ENCODE assay signal across 1 cellular context in the genomic region with DNA sequence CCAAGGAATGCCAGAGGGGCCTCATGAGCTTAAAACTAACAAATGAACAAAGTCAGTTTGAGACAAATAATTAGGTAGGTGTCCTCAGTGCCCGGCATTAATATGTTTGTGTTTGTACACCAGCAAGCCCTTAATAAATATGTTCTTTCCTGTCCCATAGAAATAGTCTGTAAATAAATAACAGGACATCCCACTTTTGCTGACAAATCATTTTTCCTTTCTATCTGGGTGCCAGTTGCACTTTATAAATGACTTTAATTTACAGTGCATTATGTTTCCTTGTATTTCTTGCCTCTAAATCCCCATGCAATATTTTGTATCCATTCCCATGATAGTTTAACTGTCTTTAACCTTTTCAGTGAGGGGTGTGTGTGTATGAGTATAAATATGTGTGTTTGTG.
TF ChIP-seq lines count a peak whose summit lies in the region.

No MANE protein-coding gene starts in this region.

TF ChIP-seq in HepG2, 621 proteins besides CTCF, POLR2A, EP300 and RAD21 (continued from another document):
- TF ChIP-seq, protein P1, sequence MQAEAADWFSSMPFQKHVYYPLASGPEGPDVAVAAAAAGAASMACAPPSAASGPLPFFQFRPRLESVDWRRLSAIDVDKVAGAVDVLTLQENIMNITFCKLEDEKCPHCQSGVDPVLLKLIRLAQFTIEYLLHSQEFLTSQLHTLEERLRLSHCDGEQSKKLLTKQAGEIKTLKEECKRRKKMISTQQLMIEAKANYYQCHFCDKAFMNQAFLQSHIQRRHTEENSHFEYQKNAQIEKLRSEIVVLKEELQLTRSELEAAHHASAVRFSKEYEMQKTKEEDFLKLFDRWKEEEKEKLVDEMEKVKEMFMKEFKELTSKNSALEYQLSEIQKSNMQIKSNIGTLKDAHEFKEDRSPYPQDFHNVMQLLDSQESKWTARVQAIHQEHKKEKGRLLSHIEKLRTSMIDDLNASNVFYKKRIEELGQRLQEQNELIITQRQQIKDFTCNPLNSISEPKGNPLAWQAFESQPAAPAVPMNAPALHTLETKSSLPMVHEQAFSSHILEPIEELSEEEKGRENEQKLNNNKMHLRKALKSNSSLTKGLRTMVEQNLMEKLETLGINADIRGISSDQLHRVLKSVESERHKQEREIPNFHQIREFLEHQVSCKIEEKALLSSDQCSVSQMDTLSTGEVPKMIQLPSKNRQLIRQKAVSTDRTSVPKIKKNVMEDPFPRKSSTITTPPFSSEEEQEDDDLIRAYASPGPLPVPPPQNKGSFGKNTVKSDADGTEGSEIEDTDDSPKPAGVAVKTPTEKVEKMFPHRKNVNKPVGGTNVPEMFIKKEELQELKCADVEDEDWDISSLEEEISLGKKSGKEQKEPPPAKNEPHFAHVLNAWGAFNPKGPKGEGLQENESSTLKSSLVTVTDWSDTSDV (CRISPR knock-in tag; IDR thresholded peaks at IDR 0.05), result no peak
- no peak for TF ChIP-seq ZNF232 (CRISPR knock-in tag; IDR thresholded peaks at IDR 0.05; ENCODE audit: borderline replicate concordance)
- TF ChIP-seq, protein P2, sequence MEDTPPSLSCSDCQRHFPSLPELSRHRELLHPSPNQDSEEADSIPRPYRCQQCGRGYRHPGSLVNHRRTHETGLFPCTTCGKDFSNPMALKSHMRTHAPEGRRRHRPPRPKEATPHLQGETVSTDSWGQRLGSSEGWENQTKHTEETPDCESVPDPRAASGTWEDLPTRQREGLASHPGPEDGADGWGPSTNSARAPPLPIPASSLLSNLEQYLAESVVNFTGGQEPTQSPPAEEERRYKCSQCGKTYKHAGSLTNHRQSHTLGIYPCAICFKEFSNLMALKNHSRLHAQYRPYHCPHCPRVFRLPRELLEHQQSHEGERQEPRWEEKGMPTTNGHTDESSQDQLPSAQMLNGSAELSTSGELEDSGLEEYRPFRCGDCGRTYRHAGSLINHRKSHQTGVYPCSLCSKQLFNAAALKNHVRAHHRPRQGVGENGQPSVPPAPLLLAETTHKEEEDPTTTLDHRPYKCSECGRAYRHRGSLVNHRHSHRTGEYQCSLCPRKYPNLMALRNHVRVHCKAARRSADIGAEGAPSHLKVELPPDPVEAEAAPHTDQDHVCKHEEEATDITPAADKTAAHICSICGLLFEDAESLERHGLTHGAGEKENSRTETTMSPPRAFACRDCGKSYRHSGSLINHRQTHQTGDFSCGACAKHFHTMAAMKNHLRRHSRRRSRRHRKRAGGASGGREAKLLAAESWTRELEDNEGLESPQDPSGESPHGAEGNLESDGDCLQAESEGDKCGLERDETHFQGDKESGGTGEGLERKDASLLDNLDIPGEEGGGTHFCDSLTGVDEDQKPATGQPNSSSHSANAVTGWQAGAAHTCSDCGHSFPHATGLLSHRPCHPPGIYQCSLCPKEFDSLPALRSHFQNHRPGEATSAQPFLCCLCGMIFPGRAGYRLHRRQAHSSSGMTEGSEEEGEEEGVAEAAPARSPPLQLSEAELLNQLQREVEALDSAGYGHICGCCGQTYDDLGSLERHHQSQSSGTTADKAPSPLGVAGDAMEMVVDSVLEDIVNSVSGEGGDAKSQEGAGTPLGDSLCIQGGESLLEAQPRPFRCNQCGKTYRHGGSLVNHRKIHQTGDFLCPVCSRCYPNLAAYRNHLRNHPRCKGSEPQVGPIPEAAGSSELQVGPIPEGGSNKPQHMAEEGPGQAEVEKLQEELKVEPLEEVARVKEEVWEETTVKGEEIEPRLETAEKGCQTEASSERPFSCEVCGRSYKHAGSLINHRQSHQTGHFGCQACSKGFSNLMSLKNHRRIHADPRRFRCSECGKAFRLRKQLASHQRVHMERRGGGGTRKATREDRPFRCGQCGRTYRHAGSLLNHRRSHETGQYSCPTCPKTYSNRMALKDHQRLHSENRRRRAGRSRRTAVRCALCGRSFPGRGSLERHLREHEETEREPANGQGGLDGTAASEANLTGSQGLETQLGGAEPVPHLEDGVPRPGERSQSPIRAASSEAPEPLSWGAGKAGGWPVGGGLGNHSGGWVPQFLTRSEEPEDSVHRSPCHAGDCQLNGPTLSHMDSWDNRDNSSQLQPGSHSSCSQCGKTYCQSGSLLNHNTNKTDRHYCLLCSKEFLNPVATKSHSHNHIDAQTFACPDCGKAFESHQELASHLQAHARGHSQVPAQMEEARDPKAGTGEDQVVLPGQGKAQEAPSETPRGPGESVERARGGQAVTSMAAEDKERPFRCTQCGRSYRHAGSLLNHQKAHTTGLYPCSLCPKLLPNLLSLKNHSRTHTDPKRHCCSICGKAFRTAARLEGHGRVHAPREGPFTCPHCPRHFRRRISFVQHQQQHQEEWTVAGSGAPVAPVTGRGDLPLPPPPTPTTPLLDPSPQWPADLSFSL (CRISPR knock-in tag; IDR thresholded peaks at IDR 0.05), result no peak
- no peak for TF ChIP-seq CBFB (CRISPR knock-in tag; IDR thresholded peaks at IDR 0.05)
- no peak for TF ChIP-seq ZSCAN9 (CRISPR knock-in tag; IDR thresholded peaks at IDR 0.05; ENCODE audit: borderline replicate concordance)
- no peak for TF ChIP-seq ZSCAN20 (CRISPR knock-in tag; IDR thresholded peaks at IDR 0.05; ENCODE audit: borderline replicate concordance)
- TF ChIP-seq, protein P3, sequence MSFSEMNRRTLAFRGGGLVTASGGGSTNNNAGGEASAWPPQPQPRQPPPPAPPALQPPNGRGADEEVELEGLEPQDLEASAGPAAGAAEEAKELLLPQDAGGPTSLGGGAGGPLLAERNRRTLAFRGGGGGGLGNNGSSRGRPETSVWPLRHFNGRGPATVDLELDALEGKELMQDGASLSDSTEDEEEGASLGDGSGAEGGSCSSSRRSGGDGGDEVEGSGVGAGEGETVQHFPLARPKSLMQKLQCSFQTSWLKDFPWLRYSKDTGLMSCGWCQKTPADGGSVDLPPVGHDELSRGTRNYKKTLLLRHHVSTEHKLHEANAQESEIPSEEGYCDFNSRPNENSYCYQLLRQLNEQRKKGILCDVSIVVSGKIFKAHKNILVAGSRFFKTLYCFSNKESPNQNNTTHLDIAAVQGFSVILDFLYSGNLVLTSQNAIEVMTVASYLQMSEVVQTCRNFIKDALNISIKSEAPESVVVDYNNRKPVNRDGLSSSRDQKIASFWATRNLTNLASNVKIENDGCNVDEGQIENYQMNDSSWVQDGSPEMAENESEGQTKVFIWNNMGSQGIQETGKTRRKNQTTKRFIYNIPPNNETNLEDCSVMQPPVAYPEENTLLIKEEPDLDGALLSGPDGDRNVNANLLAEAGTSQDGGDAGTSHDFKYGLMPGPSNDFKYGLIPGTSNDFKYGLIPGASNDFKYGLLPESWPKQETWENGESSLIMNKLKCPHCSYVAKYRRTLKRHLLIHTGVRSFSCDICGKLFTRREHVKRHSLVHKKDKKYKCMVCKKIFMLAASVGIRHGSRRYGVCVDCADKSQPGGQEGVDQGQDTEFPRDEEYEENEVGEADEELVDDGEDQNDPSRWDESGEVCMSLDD (CRISPR knock-in tag; IDR thresholded peaks at IDR 0.05; ENCODE audit: borderline replicate concordance), result no peak
- no peak for TF ChIP-seq ZFP37 (CRISPR knock-in tag; IDR thresholded peaks at IDR 0.05; ENCODE audit: borderline replicate concordance)
- TF ChIP-seq SNAI1 (CRISPR knock-in tag; IDR thresholded peaks at IDR 0.05; ENCODE audit: borderline replicate concordance), result no peak
- TF ChIP-seq MAFF (IDR thresholded peaks at IDR 0.05; ENCODE audit: low read depth, low read length), result peak; percentile 93
- TF ChIP-seq MAFK (conservative IDR thresholded peaks at IDR 0.05 in 1 of 2, IDR thresholded peaks at IDR 0.05 in 1 of 2; ENCODE audit: low read length in 2 of 2), result peak; percentile 95 to 97
- TF ChIP-seq ISX (CRISPR knock-in tag; conservative IDR thresholded peaks at IDR 0.05), result no peak
- no peak for TF ChIP-seq ZNF296 (CRISPR knock-in tag; conservative IDR thresholded peaks at IDR 0.05)
- TF ChIP-seq, protein P4, sequence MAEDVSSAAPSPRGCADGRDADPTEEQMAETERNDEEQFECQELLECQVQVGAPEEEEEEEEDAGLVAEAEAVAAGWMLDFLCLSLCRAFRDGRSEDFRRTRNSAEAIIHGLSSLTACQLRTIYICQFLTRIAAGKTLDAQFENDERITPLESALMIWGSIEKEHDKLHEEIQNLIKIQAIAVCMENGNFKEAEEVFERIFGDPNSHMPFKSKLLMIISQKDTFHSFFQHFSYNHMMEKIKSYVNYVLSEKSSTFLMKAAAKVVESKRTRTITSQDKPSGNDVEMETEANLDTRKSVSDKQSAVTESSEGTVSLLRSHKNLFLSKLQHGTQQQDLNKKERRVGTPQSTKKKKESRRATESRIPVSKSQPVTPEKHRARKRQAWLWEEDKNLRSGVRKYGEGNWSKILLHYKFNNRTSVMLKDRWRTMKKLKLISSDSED (CRISPR knock-in tag; IDR thresholded peaks at IDR 0.05), result no peak
- no peak for TF ChIP-seq ZC3H4 (CRISPR knock-in tag; IDR thresholded peaks at IDR 0.05; ENCODE audit: borderline replicate concordance)
- TF ChIP-seq PAWR (CRISPR knock-in tag; IDR thresholded peaks at IDR 0.05; ENCODE audit: borderline replicate concordance), result no peak
